ENCODE assay signal across 1 cellular context in genomic region chr2:100180503-100180902, GRCh38.
TF ChIP-seq lines count a peak whose summit lies in the region.

No MANE protein-coding gene starts in this region.

TF ChIP-seq in H1, 55 proteins besides CTCF, POLR2A, EP300 and RAD21:
- no peak for TF ChIP-seq POU5F1 (IDR thresholded peaks at IDR 0.05; ENCODE audit: low read depth, low read length)
- TF ChIP-seq RBBP5 (IDR thresholded peaks at IDR 0.05; ENCODE audit: borderline replicate concordance, low read depth, low read length), result no peak
- no peak for TF ChIP-seq KDM5A (IDR thresholded peaks at IDR 0.05; ENCODE audit: low read length)
- TF ChIP-seq SP2 (IDR thresholded peaks at IDR 0.05; ENCODE audit: low read length), result no peak
- no peak for TF ChIP-seq SP4 (IDR thresholded peaks at IDR 0.05; ENCODE audit: low read length)
- no peak for TF ChIP-seq TEAD4 (IDR thresholded peaks at IDR 0.05; ENCODE audit: low read depth, low read length)
- TF ChIP-seq CTBP2 (IDR thresholded peaks at IDR 0.05; ENCODE audit: borderline replicate concordance, insufficient read depth, insufficient read length, low read length), result no peak
- no peak for TF ChIP-seq NRF1 (IDR thresholded peaks at IDR 0.05; ENCODE audit: low read depth, low read length)
- TF ChIP-seq E2F6 (IDR thresholded peaks at IDR 0.05), result no peak
- TF ChIP-seq USF2 (IDR thresholded peaks at IDR 0.05; ENCODE audit: low read length), result no peak
- TF ChIP-seq JUN (IDR thresholded peaks at IDR 0.05; ENCODE audit: low read depth, low read length), result no peak
TF ChIP-seq in H1: peak in this region for 0.
